2 cellular contexts compared by ENCODE assay signal in genomic region chr13:113848431-113849260, GRCh38.
TF ChIP-seq lines count a peak whose summit lies in the region.

No MANE protein-coding gene starts in this region.

TF ChIP-seq in K562, 482 proteins besides CTCF, POLR2A, EP300 and RAD21 (continues in another document):
- TF ChIP-seq NFE2L1 (tag; IDR thresholded peaks at IDR 0.05; ENCODE audit: borderline replicate concordance, low read depth) (peak; percentile 60; the same call in 1 of the 2 replicates), NFE2 (IDR thresholded peaks at IDR 0.05; ENCODE audit: low read depth) (peak; percentile 65), TEAD2 (tag; IDR thresholded peaks at IDR 0.05) (no peak), C11orf30 (IDR thresholded peaks at IDR 0.05; ENCODE audit: low read depth) (peak; percentile 78), ZNF316 (IDR thresholded peaks at IDR 0.05) (peak; percentile 91), FOXP4 (CRISPR knock-in tag; IDR thresholded peaks at IDR 0.05; ENCODE audit: borderline replicate concordance) (no peak), ZNF232 (CRISPR knock-in tag; IDR thresholded peaks at IDR 0.05) (no peak), ZNF57 (CRISPR knock-in tag; IDR thresholded peaks at IDR 0.05) (no peak), PRPF4 (IDR thresholded peaks at IDR 0.05; ENCODE audit: insufficient read depth, low read depth, low read length, poor library complexity, severe bottlenecking) (no peak), CBX1 (IDR thresholded peaks at IDR 0.05; ENCODE audit: low read depth) (no peak), SETDB1 (IDR thresholded peaks at IDR 0.05; ENCODE audit: low read length) (no peak), YY1 (IDR thresholded peaks at IDR 0.05; ENCODE audit: borderline replicate concordance in 1 of 3, control insufficient read depth in 1 of 3, extremely low read depth in 1 of 3, insufficient read depth in 3 of 3, insufficient read length in 1 of 3, insufficient replicate concordance in 2 of 3, low read depth in 1 of 3, low read length in 2 of 3) (no peak), RNF219 (CRISPR knock-in tag; IDR thresholded peaks at IDR 0.05) (no peak), POLR2G (IDR thresholded peaks at IDR 0.05; ENCODE audit: low read depth, low read length) (no peak), NCOA1 (IDR thresholded peaks at IDR 0.05; ENCODE audit: low read depth) (no peak), ZNF253 (CRISPR knock-in tag; conservative IDR thresholded peaks at IDR 0.05) (no peak), ZNF184 (CRISPR knock-in tag; IDR thresholded peaks at IDR 0.05) (no peak), ZNF778 (CRISPR knock-in tag; IDR thresholded peaks at IDR 0.05) (no peak), BRF2 (IDR thresholded peaks at IDR 0.05; ENCODE audit: borderline replicate concordance, insufficient read depth, insufficient read length) (no peak), MAFK (IDR thresholded peaks at IDR 0.05; ENCODE audit: low read length) (peak; percentile 77), TFAP4 (CRISPR knock-in tag; IDR thresholded peaks at IDR 0.05; ENCODE audit: borderline replicate concordance) (no peak), E2F6 (IDR thresholded peaks at IDR 0.05; ENCODE audit: borderline replicate concordance in 1 of 2, extremely low read depth in 1 of 2, insufficient read depth in 1 of 2, insufficient read length in 1 of 2, low read depth in 1 of 2, low read length in 1 of 2, poor library complexity in 1 of 2, severe bottlenecking in 1 of 2) (no peak), HBP1 (CRISPR knock-in tag; IDR thresholded peaks at IDR 0.05) (no peak), HMG20A (CRISPR knock-in tag; conservative IDR thresholded peaks at IDR 0.05) (no peak), NFXL1 (CRISPR knock-in tag; IDR thresholded peaks at IDR 0.05) (no peak)

TF ChIP-seq in HepG2, 621 proteins besides CTCF, POLR2A, EP300 and RAD21:
- TF ChIP-seq SMAD9 (CRISPR knock-in tag; IDR thresholded peaks at IDR 0.05), result no peak
- no peak for TF ChIP-seq ZNF33B (CRISPR knock-in tag; IDR thresholded peaks at IDR 0.05)
- TF ChIP-seq ZBED4 (CRISPR knock-in tag; IDR thresholded peaks at IDR 0.05; ENCODE audit: borderline replicate concordance), result no peak
- TF ChIP-seq ZNF674 (CRISPR knock-in tag; IDR thresholded peaks at IDR 0.05; ENCODE audit: low read depth), result no peak
- TF ChIP-seq ZMYM4 (CRISPR knock-in tag; IDR thresholded peaks at IDR 0.05), result no peak
- TF ChIP-seq PAX8 (CRISPR knock-in tag; IDR thresholded peaks at IDR 0.05; ENCODE audit: borderline replicate concordance), result no peak
- TF ChIP-seq MAFF (IDR thresholded peaks at IDR 0.05; ENCODE audit: low read depth, low read length), result peak; percentile 74
- no peak for TF ChIP-seq ZNF879 (CRISPR knock-in tag; IDR thresholded peaks at IDR 0.05)
- TF ChIP-seq ZNF510 (CRISPR knock-in tag; IDR thresholded peaks at IDR 0.05; ENCODE audit: low read depth), result no peak
- TF ChIP-seq NRL (CRISPR knock-in tag; IDR thresholded peaks at IDR 0.05; ENCODE audit: borderline replicate concordance), result no peak
- no peak for TF ChIP-seq KDM1A (CRISPR knock-in tag; IDR thresholded peaks at IDR 0.05)
- TF ChIP-seq ELF4 (CRISPR knock-in tag; IDR thresholded peaks at IDR 0.05; ENCODE audit: borderline replicate concordance), result no peak
- TF ChIP-seq HCFC1 (IDR thresholded peaks at IDR 0.05; ENCODE audit: low read depth, low read length), result no peak
- no peak for TF ChIP-seq PLRG1 (conservative IDR thresholded peaks at IDR 0.05)
- no peak for TF ChIP-seq ZBTB2 (CRISPR knock-in tag; IDR thresholded peaks at IDR 0.05; ENCODE audit: low read depth)
- TF ChIP-seq NR2F1 (CRISPR knock-in tag; IDR thresholded peaks at IDR 0.05), result no peak
- TF ChIP-seq ZFP36L2 (CRISPR knock-in tag; IDR thresholded peaks at IDR 0.05), result no peak
- no peak for TF ChIP-seq ZNF780A (CRISPR knock-in tag; IDR thresholded peaks at IDR 0.05)
- no peak for TF ChIP-seq ZNF652 (CRISPR knock-in tag; IDR thresholded peaks at IDR 0.05; ENCODE audit: borderline replicate concordance, low read depth)
- peak; percentile 79 to 87 for TF ChIP-seq MAFK (conservative IDR thresholded peaks at IDR 0.05 in 1 of 2, IDR thresholded peaks at IDR 0.05 in 1 of 2; ENCODE audit: low read length in 2 of 2)
- TF ChIP-seq ZNF772 (CRISPR knock-in tag; IDR thresholded peaks at IDR 0.05), result no peak
- no peak for TF ChIP-seq HOXA7 (CRISPR knock-in tag; IDR thresholded peaks at IDR 0.05)
- TF ChIP-seq, protein P1, sequence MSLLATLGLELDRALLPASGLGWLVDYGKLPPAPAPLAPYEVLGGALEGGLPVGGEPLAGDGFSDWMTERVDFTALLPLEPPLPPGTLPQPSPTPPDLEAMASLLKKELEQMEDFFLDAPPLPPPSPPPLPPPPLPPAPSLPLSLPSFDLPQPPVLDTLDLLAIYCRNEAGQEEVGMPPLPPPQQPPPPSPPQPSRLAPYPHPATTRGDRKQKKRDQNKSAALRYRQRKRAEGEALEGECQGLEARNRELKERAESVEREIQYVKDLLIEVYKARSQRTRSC (CRISPR knock-in tag; IDR thresholded peaks at IDR 0.05; ENCODE audit: low read depth), result no peak
- peak; percentile 73; the same call in 1 of the 2 replicates for TF ChIP-seq NFE2L2 (IDR thresholded peaks at IDR 0.05; ENCODE audit: low read length)
- TF ChIP-seq, protein P2, sequence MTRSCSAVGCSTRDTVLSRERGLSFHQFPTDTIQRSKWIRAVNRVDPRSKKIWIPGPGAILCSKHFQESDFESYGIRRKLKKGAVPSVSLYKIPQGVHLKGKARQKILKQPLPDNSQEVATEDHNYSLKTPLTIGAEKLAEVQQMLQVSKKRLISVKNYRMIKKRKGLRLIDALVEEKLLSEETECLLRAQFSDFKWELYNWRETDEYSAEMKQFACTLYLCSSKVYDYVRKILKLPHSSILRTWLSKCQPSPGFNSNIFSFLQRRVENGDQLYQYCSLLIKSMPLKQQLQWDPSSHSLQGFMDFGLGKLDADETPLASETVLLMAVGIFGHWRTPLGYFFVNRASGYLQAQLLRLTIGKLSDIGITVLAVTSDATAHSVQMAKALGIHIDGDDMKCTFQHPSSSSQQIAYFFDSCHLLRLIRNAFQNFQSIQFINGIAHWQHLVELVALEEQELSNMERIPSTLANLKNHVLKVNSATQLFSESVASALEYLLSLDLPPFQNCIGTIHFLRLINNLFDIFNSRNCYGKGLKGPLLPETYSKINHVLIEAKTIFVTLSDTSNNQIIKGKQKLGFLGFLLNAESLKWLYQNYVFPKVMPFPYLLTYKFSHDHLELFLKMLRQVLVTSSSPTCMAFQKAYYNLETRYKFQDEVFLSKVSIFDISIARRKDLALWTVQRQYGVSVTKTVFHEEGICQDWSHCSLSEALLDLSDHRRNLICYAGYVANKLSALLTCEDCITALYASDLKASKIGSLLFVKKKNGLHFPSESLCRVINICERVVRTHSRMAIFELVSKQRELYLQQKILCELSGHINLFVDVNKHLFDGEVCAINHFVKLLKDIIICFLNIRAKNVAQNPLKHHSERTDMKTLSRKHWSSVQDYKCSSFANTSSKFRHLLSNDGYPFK (CRISPR knock-in tag; IDR thresholded peaks at IDR 0.05; ENCODE audit: borderline replicate concordance), result no peak
- TF ChIP-seq, protein P3, sequence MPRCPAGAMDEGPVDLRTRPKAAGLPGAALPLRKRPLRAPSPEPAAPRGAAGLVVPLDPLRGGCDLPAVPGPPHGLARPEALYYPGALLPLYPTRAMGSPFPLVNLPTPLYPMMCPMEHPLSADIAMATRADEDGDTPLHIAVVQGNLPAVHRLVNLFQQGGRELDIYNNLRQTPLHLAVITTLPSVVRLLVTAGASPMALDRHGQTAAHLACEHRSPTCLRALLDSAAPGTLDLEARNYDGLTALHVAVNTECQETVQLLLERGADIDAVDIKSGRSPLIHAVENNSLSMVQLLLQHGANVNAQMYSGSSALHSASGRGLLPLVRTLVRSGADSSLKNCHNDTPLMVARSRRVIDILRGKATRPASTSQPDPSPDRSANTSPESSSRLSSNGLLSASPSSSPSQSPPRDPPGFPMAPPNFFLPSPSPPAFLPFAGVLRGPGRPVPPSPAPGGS (CRISPR knock-in tag; IDR thresholded peaks at IDR 0.05), result no peak
- no peak for TF ChIP-seq NCOA1 (CRISPR knock-in tag; IDR thresholded peaks at IDR 0.05)
